8 cellular contexts compared by ENCODE assay signal in the genomic region with DNA sequence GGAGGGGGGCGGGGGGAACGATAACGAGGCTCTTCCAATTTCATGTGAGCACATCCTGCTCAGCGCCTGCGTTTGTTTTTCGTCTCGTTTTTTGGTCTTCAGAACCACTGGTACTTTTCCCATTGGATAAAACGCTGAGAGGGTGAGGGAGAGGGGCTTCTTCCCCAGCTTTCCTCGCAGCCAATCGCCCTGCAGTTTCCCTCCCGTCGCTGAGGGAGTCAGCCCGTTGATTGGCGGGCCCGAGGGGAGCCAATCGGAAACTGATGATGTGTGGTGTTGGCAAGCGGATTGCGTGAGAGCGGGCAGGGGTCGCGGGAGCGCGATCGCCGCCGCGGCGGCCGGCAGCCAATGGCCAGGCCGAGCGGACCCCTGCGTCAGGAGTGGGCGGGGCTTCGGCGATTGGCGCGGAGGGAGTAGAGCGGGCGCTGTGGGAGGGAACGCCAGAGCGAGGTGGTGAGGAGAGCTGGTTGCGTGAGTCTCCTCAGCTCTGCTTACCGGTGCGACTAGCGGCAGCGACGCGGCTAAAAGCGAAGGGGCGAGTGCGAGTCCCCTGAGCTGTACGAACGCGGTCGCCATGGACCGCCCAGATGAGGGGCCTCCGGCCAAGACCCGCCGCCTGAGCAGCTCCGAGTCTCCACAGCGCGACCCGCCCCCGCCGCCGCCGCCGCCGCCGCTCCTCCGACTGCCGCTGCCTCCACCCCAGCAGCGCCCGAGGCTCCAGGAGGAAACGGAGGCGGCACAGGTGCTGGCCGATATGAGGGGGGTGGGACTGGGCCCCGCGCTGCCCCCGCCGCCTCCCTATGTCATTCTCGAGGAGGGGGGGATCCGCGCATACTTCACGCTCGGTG. TPM values are rescaled to one million over a fixed set of nuclear protein-coding genes. Genes with fewer than 3 reads are reported as not detected.
DNase-seq lines count a peak whose midpoint lies in the region; ATAC-seq and TF ChIP-seq lines count a peak whose summit lies in the region.

Gene TSPYL2, plus strand, starts transcription at position 443 of the 848 bp plus-strand sequence. Its CDS starts 132 bp downstream, at position 575.

- peaks cover 14% of the 10 kb centered on the region for H3K36me3 ChIP-seq in BJ (ENCODE audit: control insufficient read depth, insufficient read depth, low read length)
- no peaks in the 10 kb centered on the region for H3K36me3 ChIP-seq in colonic mucosa

- peaks cover 31% of the 10 kb centered on the region for H3K4me1 Mint-ChIP-seq in activated CD4-positive, alpha-beta T cell treated with anti-CD3 and anti-CD28 coated beads, Interleukin-2, amount 10 ng/mL, durations not matched to agents 24 days and 14 days

- H3K27ac Mint-ChIP-seq in activated CD4-positive, alpha-beta T cell treated with anti-CD3 and anti-CD28 coated beads, Interleukin-2, amount 10 ng/mL, durations not matched to agents 24 days and 14 days = peak within 1 kb of the TSS; percentile 98

- no peaks in the 10 kb centered on the region for H3K27me3 ChIP-seq in BJ (ENCODE audit: control insufficient read depth, insufficient read depth, low read length)
- H3K27me3 ChIP-seq in colonic mucosa = no peaks in the 10 kb centered on the region

- peak within 1 kb of the TSS; percentile 96 for H3K4me3 Mint-ChIP-seq in activated CD4-positive, alpha-beta T cell treated with anti-CD3 and anti-CD28 coated beads, Interleukin-2, amount 10 ng/mL, durations not matched to agents 24 days and 14 days

- intact Hi-C loops in activated CD4-positive, alpha-beta T cell treated with anti-CD3 and anti-CD28 coated beads, Interleukin-2, amount 10 ng/mL, durations not matched to agents 24 days and 14 days (cut with micrococcal nuclease) = loop anchor here (1.0 to 10.0 kb wide), 4 partner anchors 11 to 963 kb away; partner anchors contain the start of gene PHF8
- intact Hi-C loops in colonic mucosa (cut with DNase I) (no loop called here), left colon (cut with DNase I, micrococcal nuclease) (no loop called here)

- POLR2A ChIA-PET in BJ (lab: Charles Lee) = interaction anchor here (0.5 to 1.3 kb wide), 5 partner anchors 9 to 143 kb away, joined by 3 to 10 read pairs (median 4); partner anchors contain the start of gene KANTR

- CTCF ChIA-PET in BJ (lab: Yijun Ruan, JAX) = interaction anchor here (0.6 kb wide), 1 partner anchor 252 kb away, joined by 3 read pairs; no protein-coding TSS in a partner anchor

- H3K4me3 ChIP-seq in BJ (ENCODE audit: low read depth, low read length) = peak within 1 kb of the TSS; percentile 74
- peak within 1 kb of the TSS; percentile 57 for H3K4me3 ChIP-seq in colonic mucosa

- H3K9me3 Mint-ChIP-seq in activated CD4-positive, alpha-beta T cell treated with anti-CD3 and anti-CD28 coated beads, Interleukin-2, amount 10 ng/mL, durations not matched to agents 24 days and 14 days = no peaks in the 10 kb centered on the region

- H3K4me1 ChIP-seq in colonic mucosa = no peaks in the 10 kb centered on the region

- ATAC-seq in GM19324 (IDR thresholded peaks at IDR 0.05; ENCODE audit: low FRiP score, unreplicated experiment) (peak; percentile 96), HG03469 (IDR thresholded peaks at IDR 0.05; ENCODE audit: unreplicated experiment) (peak; percentile 90), left colon (peak; percentile 95)

- peak within 1 kb of the TSS; percentile 70 for H3K27ac ChIP-seq in colonic mucosa

- peak within 1 kb of the TSS; percentile 47 to 87 for H3K9ac ChIP-seq in colonic mucosa (ENCODE audit: low read depth in 2 of 2, low read length in 2 of 2)

- no peaks in the 10 kb centered on the region for H3K9me3 ChIP-seq in colonic mucosa

- peaks cover 34% of the 10 kb centered on the region for H3K36me3 Mint-ChIP-seq in activated CD4-positive, alpha-beta T cell treated with anti-CD3 and anti-CD28 coated beads, Interleukin-2, amount 10 ng/mL, durations not matched to agents 24 days and 14 days (ENCODE audit: low read depth)

- DNase-seq in BJ (ENCODE audit: low read depth) = peak; percentile 90
- peak; percentile 90 for DNase-seq in NCI-H526 treated with DMSO at 0.1 percent for 48 hours (lab: John Stamatoyannopoulos, UW)
- DNase-seq in activated CD4-positive, alpha-beta T cell treated with anti-CD3 and anti-CD28 coated beads, Interleukin-2, amount 10 ng/mL, durations not matched to agents 24 days and 14 days = peak; percentile 97
- DNase-seq in colonic mucosa = peak; percentile 90
- DNase-seq in left colon = peak; percentile 91 to 93
- peak; percentile 93 for DNase-seq in stimulated activated CD4-positive, alpha-beta T cell treated with anti-CD3 and anti-CD28 coated beads, Interleukin-1b, Interleukin-23, amount 100 ng/mL, for 48 hours

- TF ChIP-seq CTCF in BJ (IDR thresholded peaks at IDR 0.05; ENCODE audit: insufficient read depth, low read depth, low read length) (no peak), colonic mucosa (IDR thresholded peaks at IDR 0.05) (no peak)

- H3K27me3 Mint-ChIP-seq in activated CD4-positive, alpha-beta T cell treated with anti-CD3 and anti-CD28 coated beads, Interleukin-2, amount 10 ng/mL, durations not matched to agents 24 days and 14 days = no peaks in the 10 kb centered on the region

RNA-seq across cellular contexts. Expression of gene TSPYL2, which starts in this region (rescaled TPM):
- 22.9 and 29.3 TPM in 2 replicates for polyA plus RNA-seq in BJ (2011; rRNA removed)
- 8.0 and 10.3 TPM in 2 replicates for polyA minus RNA-seq in BJ (2011; rRNA and poly(A)+ RNA removed)
- total RNA-seq in activated CD4-positive, alpha-beta T cell treated with anti-CD3 and anti-CD28 coated beads, Interleukin-2, amount 10 ng/mL, durations not matched to agents 24 days and 14 days = 37.3 and 40.3 TPM in 2 replicates
- total RNA-seq in colonic mucosa (10 to 100 TPM in 1 of 2 donors, 1 to 10 TPM in 1; 6.2 to 11.6 TPM), left colon (1 to 10 TPM; 6.1 to 9.2 TPM)

Comparison
In these comparisons a context has a peak if more than half of its experiments do, and no peak if none do; other contexts are left out.
1. Peak in every context shown above with its lines: DNase-seq, ATAC-seq, H3K4me3 ChIP-seq and H3K27ac ChIP-seq.